ENCODE assay signal across 11 cellular contexts in the genomic region with DNA sequence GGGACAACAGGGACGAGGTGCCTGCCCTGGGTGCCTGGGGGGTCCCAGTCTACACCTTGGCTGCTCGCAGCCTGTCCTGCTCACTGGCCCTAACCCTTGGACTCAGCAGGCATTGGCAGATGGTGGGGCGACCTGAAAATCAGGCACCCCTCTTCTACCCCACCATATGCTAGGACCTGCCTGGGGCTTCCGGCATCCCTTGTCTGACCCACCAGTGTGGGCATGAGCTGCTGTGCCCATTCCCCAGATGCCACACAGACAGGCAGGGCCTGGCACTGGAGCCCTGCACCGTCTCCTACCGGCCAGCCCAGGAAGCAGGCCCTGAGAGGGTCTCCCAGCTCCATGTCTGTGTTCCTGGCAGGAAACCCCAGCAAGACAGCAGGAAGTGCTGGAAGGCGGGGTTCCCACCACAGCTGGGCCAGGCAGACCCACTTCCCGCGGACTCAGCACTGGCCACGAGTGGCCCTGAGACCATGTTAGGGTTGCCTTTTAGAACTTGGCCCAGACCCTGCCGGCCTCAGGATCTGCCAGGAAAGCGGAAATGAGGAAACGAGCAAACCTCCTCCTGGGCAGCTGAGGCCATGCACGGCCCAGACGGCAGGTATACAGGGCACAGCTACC. TPM values are rescaled to one million over a fixed set of nuclear protein-coding genes. Genes with fewer than 3 reads are reported as not detected.
A peak's percentile ranks its signal among the peaks of the same experiment; 100 is the strongest.
DNase-seq lines count a peak whose midpoint lies in the region; ATAC-seq and TF ChIP-seq lines count a peak whose summit lies in the region.
"Had no signal": no experiment of that assay in that cellular context is flagged by ENCODE, and none has a peak within 500 bp of the region (broad histone marks: within the 10 kb centered on the region; RNA-seq: fewer than 3 reads in every experiment).

No MANE protein-coding gene starts in this region.

- H3K27me3 Mint-ChIP-seq in stimulated activated memory B cell treated with anti-CD40 and anti-IgM and Interleukin-4, amounts not matched to agents 10 μg/mL and 1 μg/mL and 100 μg/mL, for 72 hours, result no peaks in the 10 kb centered on the region

- H3K9me3 ChIP-seq in PC-9 (ENCODE audit: insufficient read depth, low read depth) (no peaks in the 10 kb centered on the region), ascending aorta (no peaks in the 10 kb centered on the region)

- no peaks in the 10 kb centered on the region for H3K9me3 Mint-ChIP-seq in stimulated activated memory B cell treated with anti-CD40 and anti-IgM and Interleukin-4, amounts not matched to agents 10 μg/mL and 1 μg/mL and 100 μg/mL, for 72 hours

- no peaks in the 10 kb centered on the region for H3K9me2 ChIP-seq in PC-9 (ENCODE audit: insufficient read depth)

- H3K36me3 Mint-ChIP-seq in stimulated activated memory B cell treated with anti-CD40 and anti-IgM and Interleukin-4, amounts not matched to agents 10 μg/mL and 1 μg/mL and 100 μg/mL, for 72 hours, result peaks cover 18% of the 10 kb centered on the region

- H3K79me2 ChIP-seq in PC-9 (ENCODE audit: low read depth), result peaks cover 66% of the 10 kb centered on the region

- no TSS peak for BruUV-seq in PC-9 (replicated peaks; lab: Mats Ljungman, UMichigan)

- TF ChIP-seq CTCF in PC-9 (conservative IDR thresholded peaks at IDR 0.05), result no peak
- TF ChIP-seq CTCF in ascending aorta (IDR thresholded peaks at IDR 0.05), result peak in 1 of 3 experiments; percentile 5

- no peak for ATAC-seq in stimulated activated memory B cell treated with anti-CD40 and anti-IgM and Interleukin-4, amounts not matched to agents 10 μg/mL and 1 μg/mL and 100 μg/mL, for 72 hours
- no peak for ATAC-seq in GM18870 (IDR thresholded peaks at IDR 0.05; ENCODE audit: unreplicated experiment)

- no peak overlapping the region for H2AFZ ChIP-seq in PC-9

- peak overlapping the region; percentile 82; the same call in 1 of the 2 replicates for H3K4me2 ChIP-seq in PC-9

- H3K4me1 ChIP-seq in PC-9 (replicated peaks; ENCODE audit: insufficient read depth) (peaks cover 26% of the 10 kb centered on the region), ascending aorta (peaks cover 49 to 64% of the 10 kb centered on the region in 2 donors)

- peaks cover 70% of the 10 kb centered on the region for H3K4me1 Mint-ChIP-seq in stimulated activated memory B cell treated with anti-CD40 and anti-IgM and Interleukin-4, amounts not matched to agents 10 μg/mL and 1 μg/mL and 100 μg/mL, for 72 hours

- H3K4me3 Mint-ChIP-seq in stimulated activated memory B cell treated with anti-CD40 and anti-IgM and Interleukin-4, amounts not matched to agents 10 μg/mL and 1 μg/mL and 100 μg/mL, for 72 hours, result no peak overlapping the region

- DNase-seq in PC-9, result no peak
- peak in 1 of 2 donors; percentile 84 for DNase-seq in ascending aorta (ENCODE audit: low spot score in 2 of 2)
- no peak for DNase-seq in NCI-H446 (lab: John Stamatoyannopoulos, UW)
- DNase-seq in AG20443 (ENCODE audit: low spot score), result no peak
- DNase-seq in HK-2 (ENCODE audit: unreplicated experiment), result no peak
- DNase-seq: NCI-H526 had no signal

- H3K27me3 ChIP-seq in PC-9 (ENCODE audit: insufficient read depth, low read depth) (no peaks in the 10 kb centered on the region), ascending aorta (no peaks in the 10 kb centered on the region), layer of hippocampus (ENCODE audit: control insufficient read depth, insufficient read depth, low read length) (no peaks in the 10 kb centered on the region)

- peaks cover 7% of the 10 kb centered on the region; the same call in 1 of the 2 replicates for H3F3A ChIP-seq in PC-9 (ENCODE audit: insufficient read depth, low read depth)

- H3K27ac Mint-ChIP-seq in stimulated activated memory B cell treated with anti-CD40 and anti-IgM and Interleukin-4, amounts not matched to agents 10 μg/mL and 1 μg/mL and 100 μg/mL, for 72 hours, result peak overlapping the region; percentile 93

- CTCF ChIA-PET in PC-9 (lab: Charles Lee), result no interaction called here

- H3K4me3 ChIP-seq in PC-9 (no peak overlapping the region), ascending aorta (peak overlapping the region; percentile 77 to 91)

- no peaks in the 10 kb centered on the region for H3K36me3 ChIP-seq in PC-9 (ENCODE audit: low read depth)
- H3K36me3 ChIP-seq in ascending aorta, result peaks cover 4 to 6% of the 10 kb centered on the region in 2 donors

- POLR2A ChIA-PET in PC-9 (lab: Charles Lee; ENCODE audit: unreplicated experiment), result no interaction called here

- intact Hi-C loops in PC-9 (cut with micrococcal nuclease; ENCODE audit: unreplicated experiment), result loop anchor here (5.0 kb wide), 1 partner anchor 446 kb away; a partner anchor contains a TSS
- intact Hi-C loops in ascending aorta (cut with DNase I), result loop anchor here (5.0 to 10.0 kb wide), 3 partner anchors 321 to 434 kb away; a partner anchor contains a TSS

- H3K27ac ChIP-seq in PC-9 (no peak overlapping the region), ascending aorta (peak overlapping the region; percentile 98 to 99), layer of hippocampus (ENCODE audit: low read depth, low read length) (peak overlapping the region; percentile 91)

- peaks cover 37% of the 10 kb centered on the region for H4K20me1 ChIP-seq in PC-9 (ENCODE audit: insufficient read depth)

RNA-seq across cellular contexts. Expression of a gene that starts 3.1 kb away (rescaled TPM):
- total RNA-seq in PC-9 (2021) (115 TPM in 2 replicates), ascending aorta (156 TPM)

RNA-seq across cellular contexts. Expression of a gene that starts 35.0 kb away (rescaled TPM):
- total RNA-seq in PC-9 (2021) (97.5 and 122 TPM in 2 replicates), ascending aorta (212 TPM)

RNA-seq across cellular contexts. Expression of a gene that starts 53.0 kb away (rescaled TPM):
- total RNA-seq in PC-9 (2021) (44.6 and 61.3 TPM in 2 replicates), ascending aorta (not detected)
- total RNA-seq: LHCN-M2, myocyte had no signal

Comparison
In these comparisons a context has a peak if more than half of its experiments do, and no peak if none do; other contexts are left out.
1. RNA of a gene that starts 53.0 kb away (total RNA-seq): 44.6 to 61.3 TPM in PC-9; not detected in ascending aorta (single experiment); every median in the first group is over 10 times any median in the second.